Comparison of ENCODE assay signal across 1 cellular context in genomic region chr10:79132681-79133381, GRCh38.
TF ChIP-seq lines count a peak whose summit lies in the region.

No MANE protein-coding gene starts in this region.

TF ChIP-seq in WTC11, 78 proteins besides CTCF, POLR2A, EP300 and RAD21 (continued from another document):
- TF ChIP-seq ATF3 (CRISPR knock-in tag; conservative IDR thresholded peaks at IDR 0.05) (no peak), FOXP1 (CRISPR knock-in tag; IDR thresholded peaks at IDR 0.05; ENCODE audit: borderline replicate concordance) (no peak), MXD4 (CRISPR knock-in tag; IDR thresholded peaks at IDR 0.05; ENCODE audit: borderline replicate concordance) (no peak), ZNF263 (CRISPR knock-in tag; IDR thresholded peaks at IDR 0.05; ENCODE audit: low read depth) (no peak), CREM (CRISPR knock-in tag; IDR thresholded peaks at IDR 0.05) (no peak), GABPB1 (CRISPR knock-in tag; IDR thresholded peaks at IDR 0.05) (no peak), NFATC4 (CRISPR knock-in tag; IDR thresholded peaks at IDR 0.05) (no peak), SMAD4 (CRISPR knock-in tag; IDR thresholded peaks at IDR 0.05) (no peak), ZNF416 (CRISPR knock-in tag; IDR thresholded peaks at IDR 0.05) (no peak)
